Comparison of ENCODE assay signal across 19 cellular contexts in the genomic region with DNA sequence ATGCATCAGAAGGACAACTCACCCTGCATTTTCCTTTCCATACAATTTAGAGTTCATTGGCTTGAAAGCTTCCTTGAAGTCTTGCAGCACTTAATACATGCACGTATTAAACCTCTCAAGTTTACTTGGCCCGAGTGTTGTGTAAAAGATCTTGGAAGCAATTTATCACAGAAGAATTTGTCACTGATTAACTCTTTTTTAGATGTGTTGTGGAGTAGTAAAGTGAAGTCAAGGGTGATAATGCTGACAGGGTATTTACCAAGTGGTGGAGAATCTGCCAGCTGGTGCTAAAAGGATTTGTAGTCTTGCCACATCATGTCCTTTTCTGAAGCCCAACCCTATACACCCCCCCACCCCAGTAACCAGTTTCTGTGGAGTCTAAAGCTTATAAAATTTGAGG.
"Had no signal": no experiment of that assay in that cellular context is flagged by ENCODE, and none has a peak within 500 bp of the region (broad histone marks: within the 10 kb centered on the region; RNA-seq: fewer than 3 reads in every experiment).

No MANE protein-coding gene starts in this region.

- DNase-seq: activated CD4-positive, alpha-beta T cell treated with anti-CD3 and anti-CD28 coated beads for 1 hour; activated CD4-positive, alpha-beta T cell treated with anti-CD3 and anti-CD28 coated beads, Interleukin-2, amount 50 U/mL, for 4 hours; activated naive CD4-positive, alpha-beta T cell treated with anti-CD3 and anti-CD28 coated beads, Interleukin-2, amount 10 ng/mL, durations not matched to agents 7 days and 5 days; activated T-cell treated with anti-CD3 and anti-CD28 coated beads for 4 hours; central memory CD4-positive, alpha-beta T cell; colonic mucosa; immature natural killer cell; mammary epithelial cell; mucosa of descending colon; naive thymus-derived CD4-positive, alpha-beta T cell; stimulated activated CD4-positive, alpha-beta T cell treated with anti-CD3 and anti-CD28 coated beads, Interleukin-4, amount 100 ng/mL, for 24 hours; stimulated activated naive CD4-positive, alpha-beta T cell; T-cell; T-helper 9 cell; tibial artery had no signal

- H3K9me3 ChIP-seq: colonic mucosa, esophagus muscularis mucosa, mucosa of descending colon, tibial artery had no signal

- H3K27ac ChIP-seq: colonic mucosa, esophagus muscularis mucosa, parathyroid adenoma, skin epidermis, tibial artery had no signal

- H3K4me3 ChIP-seq: colonic mucosa, esophagus muscularis mucosa, mucosa of descending colon, skin epidermis, tibial artery had no signal

- ATAC-seq: left lobe of liver; mucosa of descending colon; naive thymus-derived CD4-positive, alpha-beta T cell; T-cell had no signal

- H3K4me1 ChIP-seq: colonic mucosa, esophagus muscularis mucosa, parathyroid adenoma, tibial artery had no signal

- H3K27me3 ChIP-seq: colonic mucosa, esophagus muscularis mucosa, tibial artery had no signal

- H3K36me3 ChIP-seq: colonic mucosa, esophagus muscularis mucosa, tibial artery had no signal
